In the genomic region with DNA sequence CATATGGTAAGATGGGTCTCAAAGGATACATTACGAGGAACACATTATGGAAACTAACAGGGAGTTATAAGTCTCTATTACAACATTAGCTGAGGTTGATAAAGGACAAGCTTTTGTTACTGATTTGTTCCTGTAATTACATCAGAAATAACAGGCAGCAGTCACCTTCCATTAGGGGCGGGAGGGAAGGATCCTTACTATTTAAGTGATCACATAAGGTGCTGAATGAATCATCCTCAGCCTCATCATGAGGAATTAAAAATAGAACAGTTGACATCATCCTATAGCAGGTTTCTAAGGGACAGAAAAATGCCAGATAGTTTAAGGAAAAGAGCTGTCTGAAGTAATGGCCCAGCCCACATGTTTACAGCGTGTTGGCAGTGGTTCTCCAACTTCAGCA, we compare ENCODE assay signal across 15 cellular contexts.
DNase-seq lines count a peak whose midpoint lies in the region; ATAC-seq and TF ChIP-seq lines count a peak whose summit lies in the region.
"Had no signal": no experiment of that assay in that cellular context is flagged by ENCODE, and none has a peak within 500 bp of the region (broad histone marks: within the 10 kb centered on the region; RNA-seq: fewer than 3 reads in every experiment).

No MANE protein-coding gene starts in this region.

- CTCF ChIA-PET in activated naive CD4-positive, alpha-beta T cell treated with anti-CD3 and anti-CD28 coated beads for 36 hours (lab: Charles Lee): interaction anchor here (0.8 to 1.3 kb wide), 3 partner anchors 11 to 49 kb away, joined by 3 to 4 read pairs (median 3); no protein-coding TSS in a partner anchor

- peak; percentile 15 for DNase-seq in activated naive CD4-positive, alpha-beta T cell treated with anti-CD3 and anti-CD28 coated beads for 36 hours
- no peak for DNase-seq in activated naive CD4-positive, alpha-beta T cell treated with anti-CD3 and anti-CD28 coated beads, Interleukin-2, amount 50 U/mL, for 16 hours
- DNase-seq in RPMI7951 (ENCODE audit: low read depth) (peak; percentile 13), epithelial cell of esophagus (ENCODE audit: low read depth) (peak; percentile 84), GDM1 (lab: John Stamatoyannopoulos, UW) (no peak), AG08396 (ENCODE audit: low spot score) (no peak), AG20443 (ENCODE audit: low spot score) (no peak)
- DNase-seq in stimulated activated naive B cell treated with anti-CD40 and anti-IgM and Interleukin-4, amounts not matched to agents 10 μg/mL and 1 μg/mL and 100 μg/mL, for 72 hours: no peak
- DNase-seq: activated T-cell treated with anti-CD3 and anti-CD28 coated beads, Interleukin-2, amount 50 U/mL, for 48 hours; GOT3; NCI-H1105 treated with DMSO at 0.1 percent for 48 hours; nucleus accumbens had no signal

- H3K9me3 Mint-ChIP-seq in activated naive CD4-positive, alpha-beta T cell treated with anti-CD3 and anti-CD28 coated beads for 36 hours: no peaks in the 10 kb centered on the region
- no peaks in the 10 kb centered on the region for H3K9me3 Mint-ChIP-seq in stimulated activated naive B cell treated with anti-CD40 and anti-IgM and Interleukin-4, amounts not matched to agents 10 μg/mL and 1 μg/mL and 100 μg/mL, for 72 hours
- H3K9me3 Mint-ChIP-seq: stimulated activated naive CD8-positive, alpha-beta T cell treated with anti-CD3 and anti-CD28 coated beads, Interleukin-15, Interleukin-2, amounts not matched to agents 100 ng/mL and 50 ng/mL, for 24 hours; T-helper 1 cell treated with Interleukin-12 subunit alpha and Interleukin-12 subunit beta and Interleukin-4 antibody, amounts not matched to agents 30 μg/mL and 1 μg/mL, for 36 hours had no signal

- no peak overlapping the region for H3K4me3 Mint-ChIP-seq in activated naive CD4-positive, alpha-beta T cell treated with anti-CD3 and anti-CD28 coated beads for 36 hours
- H3K4me3 Mint-ChIP-seq in stimulated activated naive B cell treated with anti-CD40 and anti-IgM and Interleukin-4, amounts not matched to agents 10 μg/mL and 1 μg/mL and 100 μg/mL, for 72 hours: no peak overlapping the region
- H3K4me3 Mint-ChIP-seq: stimulated activated naive CD8-positive, alpha-beta T cell treated with anti-CD3 and anti-CD28 coated beads, Interleukin-15, Interleukin-2, amounts not matched to agents 100 ng/mL and 50 ng/mL, for 24 hours; T-helper 1 cell treated with Interleukin-12 subunit alpha and Interleukin-12 subunit beta and Interleukin-4 antibody, amounts not matched to agents 30 μg/mL and 1 μg/mL, for 36 hours had no signal

- no peak overlapping the region for H3K4me3 ChIP-seq in epithelial cell of esophagus (ENCODE audit: low read length)
- H3K4me3 ChIP-seq: ascending aorta had no signal

- peak in 1 of 2 donors; percentile 40 for ATAC-seq in stimulated activated naive B cell treated with anti-CD40 and anti-IgM and Interleukin-4, amounts not matched to agents 10 μg/mL and 1 μg/mL and 100 μg/mL, for 72 hours (replicated peaks)

- H3K27ac Mint-ChIP-seq in activated naive CD4-positive, alpha-beta T cell treated with anti-CD3 and anti-CD28 coated beads for 36 hours: no peak overlapping the region
- peak overlapping the region; percentile 78 for H3K27ac Mint-ChIP-seq in stimulated activated naive B cell treated with anti-CD40 and anti-IgM and Interleukin-4, amounts not matched to agents 10 μg/mL and 1 μg/mL and 100 μg/mL, for 72 hours
- H3K27ac Mint-ChIP-seq: stimulated activated naive CD8-positive, alpha-beta T cell treated with anti-CD3 and anti-CD28 coated beads, Interleukin-15, Interleukin-2, amounts not matched to agents 100 ng/mL and 50 ng/mL, for 24 hours; T-helper 1 cell treated with Interleukin-12 subunit alpha and Interleukin-12 subunit beta and Interleukin-4 antibody, amounts not matched to agents 30 μg/mL and 1 μg/mL, for 36 hours had no signal

- H3K36me3 Mint-ChIP-seq in activated naive CD4-positive, alpha-beta T cell treated with anti-CD3 and anti-CD28 coated beads for 36 hours (ENCODE audit: low read depth): peaks cover 4% of the 10 kb centered on the region
- peaks cover 7 to 27% of the 10 kb centered on the region in 2 donors for H3K36me3 Mint-ChIP-seq in stimulated activated naive B cell treated with anti-CD40 and anti-IgM and Interleukin-4, amounts not matched to agents 10 μg/mL and 1 μg/mL and 100 μg/mL, for 72 hours

- intact Hi-C loops in activated naive CD4-positive, alpha-beta T cell treated with anti-CD3 and anti-CD28 coated beads for 36 hours (cut with micrococcal nuclease): no loop called here

- no peaks in the 10 kb centered on the region for H3K27me3 Mint-ChIP-seq in activated naive CD4-positive, alpha-beta T cell treated with anti-CD3 and anti-CD28 coated beads for 36 hours (ENCODE audit: low read depth)
- H3K27me3 Mint-ChIP-seq in stimulated activated naive B cell treated with anti-CD40 and anti-IgM and Interleukin-4, amounts not matched to agents 10 μg/mL and 1 μg/mL and 100 μg/mL, for 72 hours: no peaks in the 10 kb centered on the region
- H3K27me3 Mint-ChIP-seq: stimulated activated naive CD8-positive, alpha-beta T cell treated with anti-CD3 and anti-CD28 coated beads, Interleukin-15, Interleukin-2, amounts not matched to agents 100 ng/mL and 50 ng/mL, for 24 hours had no signal

- peaks cover 76% of the 10 kb centered on the region for H3K4me1 Mint-ChIP-seq in activated naive CD4-positive, alpha-beta T cell treated with anti-CD3 and anti-CD28 coated beads for 36 hours (ENCODE audit: low read depth)
- peaks cover 64 to 95% of the 10 kb centered on the region in 2 donors for H3K4me1 Mint-ChIP-seq in stimulated activated naive B cell treated with anti-CD40 and anti-IgM and Interleukin-4, amounts not matched to agents 10 μg/mL and 1 μg/mL and 100 μg/mL, for 72 hours

- no peak for TF ChIP-seq CTCF in epithelial cell of esophagus (IDR thresholded peaks at IDR 0.05; ENCODE audit: insufficient read depth, low read depth, low read length, missing control alignments)

Comparison
In these comparisons a context has a peak if more than half of its experiments do, and no peak if none do; other contexts are left out.
1. DNase-seq: peak in activated naive CD4-positive, alpha-beta T cell treated with anti-CD3 and anti-CD28 coated beads for 36 hours (single experiment), RPMI7951 (single experiment) and epithelial cell of esophagus (single experiment); none in activated naive CD4-positive, alpha-beta T cell treated with anti-CD3 and anti-CD28 coated beads, Interleukin-2, amount 50 U/mL, for 16 hours (single experiment), stimulated activated naive B cell treated with anti-CD40 and anti-IgM and Interleukin-4, amounts not matched to agents 10 μg/mL and 1 μg/mL and 100 μg/mL, for 72 hours (single experiment), GDM1 (single experiment), AG08396 (single experiment) and AG20443 (single experiment).